9 cellular contexts compared by ENCODE assay signal in genomic region chr18:5890606-5891360, GRCh38. TPM values are rescaled to one million over a fixed set of nuclear protein-coding genes. Genes with fewer than 3 reads are reported as not detected.
DNase-seq lines count a peak whose midpoint lies in the region; ATAC-seq and TF ChIP-seq lines count a peak whose summit lies in the region.
"Had no signal": no experiment of that assay in that cellular context is flagged by ENCODE, and none has a peak within 500 bp of the region (broad histone marks: within the 10 kb centered on the region; RNA-seq: fewer than 3 reads in every experiment).

No MANE protein-coding gene starts in this region.

- H3K4me1 ChIP-seq in body of pancreas = peaks cover 26% of the 10 kb centered on the region
- H3K4me1 ChIP-seq in GM23248 (ENCODE audit: insufficient read depth) = no peaks in the 10 kb centered on the region

- no peak overlapping the region for H3K4me2 ChIP-seq in GM23248 (ENCODE audit: unreplicated experiment)

- no peaks in the 10 kb centered on the region for H3K9me2 ChIP-seq in GM23248 (ENCODE audit: insufficient read depth)

- H3K4me3 ChIP-seq in body of pancreas (peak overlapping the region in 1 of 2 donors; percentile 25), GM23248 (no peak overlapping the region)

- H2AFZ ChIP-seq in GM23248 = no peak overlapping the region

- 1% methylated on average over 81 of the region's 108 CpGs; no CpG with 5 or more reads in 1 of the 2 donors for WGBS in body of pancreas, 2 donors
- 17 to 28% methylated on average over 58 to 66 of the region's 108 CpGs for WGBS in GM23248 (ENCODE audit: low coverage in 1 of 2, low lambda C conversion rate in 2 of 2, missing lambda C conversion rate in 2 of 2), 2 experiments

- no peak overlapping the region for H3K9ac ChIP-seq in GM23248

- no peak for TF ChIP-seq POLR2A in body of pancreas (IDR thresholded peaks at IDR 0.05)

- in situ Hi-C loops in KBM-7 (cut with MboI; ENCODE audit: low pct_unique_long_range_greater_than_20kb, low sequenced_read_pairs) = no loop called here
- in situ Hi-C loops in GM23248 (cut with MboI) = loop anchor here (25.0 kb wide), 1 partner anchor 997 kb away; no protein-coding TSS in a partner anchor

- H3K36me3 ChIP-seq in body of pancreas (replicated peaks in 1 of 2; ENCODE audit: insufficient read depth in 1 of 2, low read depth in 2 of 2) = no peaks in the 10 kb centered on the region
- no peaks in the 10 kb centered on the region for H3K36me3 ChIP-seq in GM23248 (ENCODE audit: low read depth)

- peak; percentile 88 for DNase-seq in GM10266 (ENCODE audit: extremely low spot score)
- peak; percentile 26 for DNase-seq in KBM-7
- peak; percentile 41 to 65 (median 50) for DNase-seq in body of pancreas
- DNase-seq in left kidney (ENCODE audit: low read depth, low spot score) = peak; percentile 87
- peak; percentile 25 to 35 for DNase-seq in stimulated activated CD8-positive, alpha-beta memory T cell treated with anti-CD3 and anti-CD28 coated beads, Interleukin-15, amount 100 ng/mL, for 48 hours (ENCODE audit: low read depth in 2 of 2)
- no peak for DNase-seq in GM23248
- no peak for DNase-seq in GF-D8 (lab: John Stamatoyannopoulos, UW)

- peaks cover 0 to 30% of the 10 kb centered on the region in 2 donors for H3K27me3 ChIP-seq in body of pancreas
- H3K27me3 ChIP-seq in GM23248 (replicated peaks; ENCODE audit: insufficient read depth) = peaks cover 51% of the 10 kb centered on the region

- no peak overlapping the region for H3K27ac ChIP-seq in body of pancreas
- H3K27ac ChIP-seq in GM23248 = no peak overlapping the region

- intact Hi-C loops in body of pancreas (cut with DNase I) = no loop called here

- H3K9me3 ChIP-seq in body of pancreas (no peaks in the 10 kb centered on the region), GM23248 (ENCODE audit: low read depth) (no peaks in the 10 kb centered on the region)

- peak; percentile 89 for ATAC-seq in GM21526 (IDR thresholded peaks at IDR 0.05; ENCODE audit: low FRiP score, unreplicated experiment)
- peak; percentile 92 for ATAC-seq in body of pancreas

- H3K79me2 ChIP-seq in GM23248 (ENCODE audit: insufficient read depth) = no peaks in the 10 kb centered on the region

- H3F3A ChIP-seq in GM23248 (ENCODE audit: insufficient read depth) = no peaks in the 10 kb centered on the region

- no peaks in the 10 kb centered on the region for H4K20me1 ChIP-seq in GM23248 (ENCODE audit: insufficient read depth)

- TF ChIP-seq CTCF in GM10266 (IDR thresholded peaks at IDR 0.05; ENCODE audit: control insufficient read depth, insufficient read depth, low read depth, missing control alignments) = peak; percentile 73
- TF ChIP-seq CTCF in body of pancreas (IDR thresholded peaks at IDR 0.05) = peak in 6 of 7 experiments; percentile 18 to 83 (median 76)

RNA-seq across cellular contexts. Expression of gene TMEM200C, which starts 4.5 kb away (rescaled TPM):
- under 1 TPM in 1 of 2 donors, not detected in 1; 0.78 TPM for total RNA-seq in body of pancreas
- not detected in 2 replicates for total RNA-seq in GM23248 (2014; rRNA removed; shearing (Covaris generic))
- polyA plus RNA-seq in GM23248 (2016; fragmentation: Nextera tagmentation; extraction: Ambion mirVana) = not detected in 2 replicates
- total RNA-seq: HT1080 had no signal

Comparison
In these comparisons a context has a peak if more than half of its experiments do, and no peak if none do; other contexts are left out.
1. DNase-seq: peak in GM10266 (single experiment), KBM-7 (single experiment), body of pancreas (4 of 4), left kidney (single experiment) and stimulated activated CD8-positive, alpha-beta memory T cell treated with anti-CD3 and anti-CD28 coated beads, Interleukin-15, amount 100 ng/mL, for 48 hours (2 of 2); none in GM23248 (single experiment) and GF-D8 (single experiment).